Comparison of ENCODE assay signal across 22 cellular contexts in genomic region chr11:127567237-127567932, GRCh38.
"Had no signal": no experiment of that assay in that cellular context is flagged by ENCODE, and none has a peak within 500 bp of the region (broad histone marks: within the 10 kb centered on the region; RNA-seq: fewer than 3 reads in every experiment).

No MANE protein-coding gene starts in this region.

- H3K27ac Mint-ChIP-seq: activated CD4-positive, alpha-beta memory T cell treated with anti-CD3 and anti-CD28 coated beads, Interleukin-2, amount 10 ng/mL, durations not matched to agents 7 days and 5 days; activated CD4-positive, alpha-beta T cell treated with anti-CD3 and anti-CD28 coated beads, Interleukin-2, amount 10 ng/mL, durations not matched to agents 7 days and 5 days; activated naive CD4-positive, alpha-beta T cell treated with anti-CD3 and anti-CD28 coated beads, Interleukin-2, amount 50 U/mL, for 24 hours; activated T-cell treated with anti-CD3 and anti-CD28 coated beads, Interleukin-2, amount 50 U/mL, for 72 hours; activated T-helper 2 cell treated with anti-CD3 and anti-CD28 coated beads, Interferon-gamma antibody, Interleukin-2, Interleukin-4, amounts not matched to agents 10 μg/mL and 5 μg/mL and 100 μg/mL, durations not matched to agents 14 hours and 24 hours and 36 hours; T-helper 17 cell had no signal

- H3K4me3 Mint-ChIP-seq: activated CD4-positive, alpha-beta memory T cell treated with anti-CD3 and anti-CD28 coated beads, Interleukin-2, amount 10 ng/mL, durations not matched to agents 7 days and 5 days; activated CD4-positive, alpha-beta T cell treated with anti-CD3 and anti-CD28 coated beads, Interleukin-2, amount 10 ng/mL, durations not matched to agents 7 days and 5 days; activated naive CD4-positive, alpha-beta T cell treated with anti-CD3 and anti-CD28 coated beads, Interleukin-2, amount 50 U/mL, for 24 hours; activated T-cell treated with anti-CD3 and anti-CD28 coated beads, Interleukin-2, amount 50 U/mL, for 72 hours; T-helper 17 cell had no signal

- H3K9me3 ChIP-seq: body of pancreas had no signal

- H3K27me3 Mint-ChIP-seq: activated CD4-positive, alpha-beta memory T cell treated with anti-CD3 and anti-CD28 coated beads, Interleukin-2, amount 10 ng/mL, durations not matched to agents 7 days and 5 days; activated CD4-positive, alpha-beta T cell treated with anti-CD3 and anti-CD28 coated beads, Interleukin-2, amount 10 ng/mL, durations not matched to agents 7 days and 5 days; T-helper 17 cell had no signal

- H3K4me1 ChIP-seq: body of pancreas had no signal

- H3K27ac ChIP-seq: body of pancreas had no signal

- H3K27me3 ChIP-seq: body of pancreas had no signal

- H3K4me1 Mint-ChIP-seq: activated CD4-positive, alpha-beta memory T cell treated with anti-CD3 and anti-CD28 coated beads, Interleukin-2, amount 10 ng/mL, durations not matched to agents 7 days and 5 days; activated CD4-positive, alpha-beta T cell treated with anti-CD3 and anti-CD28 coated beads, Interleukin-2, amount 10 ng/mL, durations not matched to agents 7 days and 5 days; activated naive CD4-positive, alpha-beta T cell treated with anti-CD3 and anti-CD28 coated beads, Interleukin-2, amount 50 U/mL, for 24 hours; T-helper 17 cell had no signal

- H3K4me3 ChIP-seq: body of pancreas had no signal

- DNase-seq: activated CD4-positive, alpha-beta memory T cell treated with anti-CD3 and anti-CD28 coated beads, Interleukin-2, amount 10 ng/mL, durations not matched to agents 7 days and 5 days; activated CD4-positive, alpha-beta T cell treated with anti-CD3 and anti-CD28 coated beads, Interleukin-2, amount 10 ng/mL, durations not matched to agents 7 days and 5 days; activated CD4-positive, CD25-positive, alpha-beta regulatory T cell; activated T-cell treated with anti-CD3 and anti-CD28 coated beads for 4 hours; activated T-cell treated with anti-CD3 and anti-CD28 coated beads, Interleukin-2, amount 50 U/mL, for 72 hours; aorta; body of pancreas; central memory CD4-positive, alpha-beta T cell; Karpas-422; MM.1S; NCI-H1105; NCI-H1436; NCI-H1694 treated with DMSO at 0.1 percent for 48 hours; NCI-H2029 treated with DMSO at 0.1 percent for 48 hours; NCI-H446; NCI-H524; PC-3; SHP77 treated with DMSO at 0.1 percent for 48 hours; T-helper 17 cell; T-helper 9 cell had no signal

- H3K36me3 Mint-ChIP-seq: activated naive CD4-positive, alpha-beta T cell treated with anti-CD3 and anti-CD28 coated beads, Interleukin-2, amount 50 U/mL, for 24 hours had no signal

- H3K9me3 Mint-ChIP-seq: activated CD4-positive, alpha-beta memory T cell treated with anti-CD3 and anti-CD28 coated beads, Interleukin-2, amount 10 ng/mL, durations not matched to agents 7 days and 5 days; activated CD4-positive, alpha-beta T cell treated with anti-CD3 and anti-CD28 coated beads, Interleukin-2, amount 10 ng/mL, durations not matched to agents 7 days and 5 days; activated T-cell treated with anti-CD3 and anti-CD28 coated beads, Interleukin-2, amount 50 U/mL, for 72 hours; activated T-helper 2 cell treated with anti-CD3 and anti-CD28 coated beads, Interferon-gamma antibody, Interleukin-2, Interleukin-4, amounts not matched to agents 10 μg/mL and 5 μg/mL and 100 μg/mL, durations not matched to agents 14 hours and 24 hours and 36 hours had no signal

- ATAC-seq: activated T-cell treated with anti-CD3 and anti-CD28 coated beads, Interleukin-2, amount 50 U/mL, for 72 hours; body of pancreas; PC-3; T-helper 17 cell had no signal
